Comparison of ENCODE assay signal across 26 cellular contexts in genomic region chr11:15842345-15842744, GRCh38.
"Had no signal": no experiment of that assay in that cellular context is flagged by ENCODE, and none has a peak within 500 bp of the region (broad histone marks: within the 10 kb centered on the region; RNA-seq: fewer than 3 reads in every experiment).

No MANE protein-coding gene starts in this region.

- ATAC-seq: activated T-cell treated with anti-CD3 and anti-CD28 coated beads, Interleukin-2, amount 50 U/mL, for 4 hours; gastrocnemius medialis; lower lobe of right lung; naive thymus-derived CD8-positive, alpha-beta T cell; T-helper 17 cell had no signal

- H3K9me3 ChIP-seq: adrenal gland, ascending aorta, breast epithelium, esophagus squamous epithelium, gastrocnemius medialis, lower lobe of right lung, spleen, tibial artery had no signal

- H3K27ac Mint-ChIP-seq: activated naive CD8-positive, alpha-beta T cell; activated T-helper 2 cell treated with anti-CD3 and anti-CD28 coated beads, Interferon-gamma antibody, Interleukin-2, Interleukin-4, amounts not matched to agents 10 μg/mL and 5 μg/mL and 100 μg/mL, durations not matched to agents 14 hours and 24 hours and 36 hours; endodermal cell; naive thymus-derived CD8-positive, alpha-beta T cell; stimulated activated naive CD8-positive, alpha-beta T cell treated with anti-CD3 and anti-CD28 coated beads, Interleukin-15, Interleukin-2, amounts not matched to agents 100 ng/mL and 50 ng/mL, for 24 hours; T-helper 17 cell had no signal

- DNase-seq: activated CD4-positive, alpha-beta T cell treated with anti-CD3 and anti-CD28 coated beads for 4 hours; activated CD4-positive, alpha-beta T cell treated with anti-CD3 and anti-CD28 coated beads, Interleukin-2, amount 50 U/mL, for 48 hours; activated CD4-positive, CD25-positive, alpha-beta regulatory T cell; activated CD8-positive, alpha-beta memory T cell treated with anti-CD3 and anti-CD28 coated beads, Interleukin-2, amount 50 U/mL, for 48 hours; activated naive CD4-positive, alpha-beta T cell; activated T-cell treated with anti-CD3 and anti-CD28 coated beads, Interleukin-2, amount 50 U/mL, for 4 hours; adrenal gland; endodermal cell; esophagus squamous epithelium; gastrocnemius medialis; head of caudate nucleus; lower lobe of right lung; naive thymus-derived CD8-positive, alpha-beta T cell; nucleus accumbens; posterior cingulate gyrus; spleen; stimulated activated CD4-positive, alpha-beta T cell treated with anti-CD3 and anti-CD28 coated beads, Interleukin-4, amount 100 ng/mL, for 4 hours; SW 1271; T-helper 17 cell; tibial artery had no signal

- H3K27me3 ChIP-seq: adrenal gland, ascending aorta, breast epithelium, esophagus squamous epithelium, gastrocnemius medialis, spleen, tibial artery had no signal

- H3K4me1 Mint-ChIP-seq: naive thymus-derived CD8-positive, alpha-beta T cell; T-helper 17 cell had no signal

- H3K27ac ChIP-seq: adrenal gland, ascending aorta, coronary artery, gastrocnemius medialis, lower lobe of right lung, tibial artery had no signal

- H3K4me3 ChIP-seq: adrenal gland, ascending aorta, breast epithelium, coronary artery, esophagus squamous epithelium, gastrocnemius medialis, lower lobe of right lung, spleen, tibial artery had no signal

- H3K36me3 ChIP-seq: adrenal gland, ascending aorta, breast epithelium, esophagus squamous epithelium, gastrocnemius medialis, lower lobe of right lung, spleen, tibial artery had no signal

- H3K4me3 Mint-ChIP-seq: activated naive CD8-positive, alpha-beta T cell; activated T-cell treated with anti-CD3 and anti-CD28 coated beads, Interleukin-2, amount 50 U/mL, for 4 hours; endodermal cell; naive thymus-derived CD8-positive, alpha-beta T cell; stimulated activated naive CD8-positive, alpha-beta T cell treated with anti-CD3 and anti-CD28 coated beads, Interleukin-15, Interleukin-2, amounts not matched to agents 100 ng/mL and 50 ng/mL, for 24 hours; T-helper 17 cell had no signal

- H3K9me3 Mint-ChIP-seq: activated T-cell treated with anti-CD3 and anti-CD28 coated beads, Interleukin-2, amount 50 U/mL, for 4 hours; activated T-helper 2 cell treated with anti-CD3 and anti-CD28 coated beads, Interferon-gamma antibody, Interleukin-2, Interleukin-4, amounts not matched to agents 10 μg/mL and 5 μg/mL and 100 μg/mL, durations not matched to agents 14 hours and 24 hours and 36 hours; endodermal cell; stimulated activated naive CD8-positive, alpha-beta T cell treated with anti-CD3 and anti-CD28 coated beads, Interleukin-15, Interleukin-2, amounts not matched to agents 100 ng/mL and 50 ng/mL, for 24 hours had no signal

- H3K36me3 Mint-ChIP-seq: activated naive CD8-positive, alpha-beta T cell; naive thymus-derived CD8-positive, alpha-beta T cell had no signal

- H3K4me1 ChIP-seq: ascending aorta, breast epithelium, lower lobe of right lung had no signal
